12 cellular contexts compared by ENCODE assay signal in the genomic region with DNA sequence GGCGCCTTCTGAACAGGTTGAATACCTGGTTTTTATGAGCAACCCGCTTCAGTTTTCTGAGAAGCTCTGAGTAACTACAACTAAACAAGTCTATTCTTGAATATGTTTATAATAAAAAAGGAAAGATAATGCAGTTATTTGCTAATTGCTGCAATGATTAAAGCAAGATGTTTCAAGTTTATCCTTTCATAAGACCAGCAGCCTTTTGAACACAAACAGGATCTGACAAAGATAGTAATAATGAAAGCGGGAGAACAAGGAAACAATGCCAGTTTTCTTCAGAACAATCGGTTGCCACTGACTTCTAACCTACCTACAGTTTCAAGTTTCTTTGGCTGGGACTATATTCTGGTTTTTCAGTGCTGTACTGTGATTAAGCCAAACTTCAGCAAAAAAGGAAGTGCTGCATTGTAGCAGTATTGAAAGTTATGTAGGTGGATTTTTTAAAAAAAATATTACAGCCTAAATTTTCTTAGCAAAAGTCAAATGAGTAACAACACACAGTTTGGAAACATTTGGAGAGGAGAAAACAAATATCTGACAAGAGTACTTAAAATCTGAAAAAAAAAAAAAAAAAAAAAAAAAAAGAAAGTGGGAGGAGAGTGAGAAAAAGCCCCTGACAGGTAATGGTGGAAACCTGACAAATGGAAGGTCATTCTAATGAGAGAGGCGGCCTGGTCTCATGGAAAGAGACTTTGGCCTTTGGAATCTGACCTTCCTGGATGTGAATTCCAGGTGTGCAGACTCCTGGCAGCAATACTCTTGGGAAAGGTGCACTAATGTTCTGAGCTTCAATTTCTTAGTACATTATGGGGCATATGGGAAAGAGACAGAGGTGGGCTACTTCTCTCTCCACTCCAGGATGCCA. TPM values are rescaled to one million over a fixed set of nuclear protein-coding genes. Genes with fewer than 3 reads are reported as not detected.
DNase-seq lines count a peak whose midpoint lies in the region; ATAC-seq and TF ChIP-seq lines count a peak whose summit lies in the region.
"Had no signal": no experiment of that assay in that cellular context is flagged by ENCODE, and none has a peak within 500 bp of the region (broad histone marks: within the 10 kb centered on the region; RNA-seq: fewer than 3 reads in every experiment).

No MANE protein-coding gene starts in this region.

- no peaks in the 10 kb centered on the region for H3K9me3 ChIP-seq in Karpas-422 (ENCODE audit: low read length)
- no peaks in the 10 kb centered on the region for H3K9me3 ChIP-seq in esophagus squamous epithelium

- H3K36me3 ChIP-seq in Karpas-422 (ENCODE audit: insufficient read depth, low read length), result no peaks in the 10 kb centered on the region
- no peaks in the 10 kb centered on the region for H3K36me3 ChIP-seq in esophagus squamous epithelium

- ATAC-seq in GM18867 (IDR thresholded peaks at IDR 0.05; ENCODE audit: unreplicated experiment) (peak; percentile 52), WTC11 (no peak)
- ATAC-seq in stimulated activated naive B cell treated with anti-CD40 and anti-IgM and Interleukin-4, amounts not matched to agents 10 μg/mL and 1 μg/mL and 100 μg/mL, for 72 hours (replicated peaks), result peak; percentile 61 to 77
- ATAC-seq: naive thymus-derived CD4-positive, alpha-beta T cell had no signal

- TF ChIP-seq CTCF in esophagus squamous epithelium (IDR thresholded peaks at IDR 0.05), result no peak
- no peak for TF ChIP-seq CTCF in WTC11 (IDR thresholded peaks at IDR 0.05)

- intact Hi-C loops in esophagus squamous epithelium (cut with DNase I), result no loop called here

- no peaks in the 10 kb centered on the region for H3K9me2 ChIP-seq in Karpas-422 (replicated peaks; ENCODE audit: insufficient read depth, low read length)

- H3K4me1 Mint-ChIP-seq in stimulated activated naive B cell treated with anti-CD40 and anti-IgM and Interleukin-4, amounts not matched to agents 10 μg/mL and 1 μg/mL and 100 μg/mL, for 72 hours, result peaks cover 0 to 6% of the 10 kb centered on the region in 2 donors
- peaks cover 3% of the 10 kb centered on the region for H3K4me1 Mint-ChIP-seq in WTC11

- H3K4me1 ChIP-seq in Karpas-422 (ENCODE audit: low read length), result no peaks in the 10 kb centered on the region
- H3K4me1 ChIP-seq in esophagus squamous epithelium, result peaks cover 36 to 92% (median 48%) of the 10 kb centered on the region in 3 donors

- H3K4me3 ChIP-seq in Karpas-422 (ENCODE audit: low read length) (no peak overlapping the region), esophagus squamous epithelium (no peak overlapping the region)

- H3K27me3 ChIP-seq in Karpas-422 (ENCODE audit: low read length), result no peaks in the 10 kb centered on the region
- H3K27me3 ChIP-seq in esophagus squamous epithelium, result no peaks in the 10 kb centered on the region

- no peak overlapping the region for H2AFZ ChIP-seq in Karpas-422 (ENCODE audit: low read length)

- WGBS in esophagus squamous epithelium, 2 donors, result 24 to 25% methylated on average over 5 of the region's 5 CpGs

- no peaks in the 10 kb centered on the region for H3K9me3 Mint-ChIP-seq in stimulated activated naive B cell treated with anti-CD40 and anti-IgM and Interleukin-4, amounts not matched to agents 10 μg/mL and 1 μg/mL and 100 μg/mL, for 72 hours
- peaks cover 6% of the 10 kb centered on the region; the same call in 1 of the 2 replicates for H3K9me3 Mint-ChIP-seq in WTC11

- peaks cover 5 to 6% of the 10 kb centered on the region in 2 donors for H3K27me3 Mint-ChIP-seq in stimulated activated naive B cell treated with anti-CD40 and anti-IgM and Interleukin-4, amounts not matched to agents 10 μg/mL and 1 μg/mL and 100 μg/mL, for 72 hours
- H3K27me3 Mint-ChIP-seq in WTC11 (ENCODE audit: low read depth), result no peaks in the 10 kb centered on the region; the same call in 1 of the 2 replicates

- no peaks in the 10 kb centered on the region for H3K36me3 Mint-ChIP-seq in stimulated activated naive B cell treated with anti-CD40 and anti-IgM and Interleukin-4, amounts not matched to agents 10 μg/mL and 1 μg/mL and 100 μg/mL, for 72 hours
- no peaks in the 10 kb centered on the region for H3K36me3 Mint-ChIP-seq in WTC11
- H3K36me3 Mint-ChIP-seq: naive thymus-derived CD4-positive, alpha-beta T cell had no signal

- H3K79me2 ChIP-seq in Karpas-422 (ENCODE audit: low read length), result no peaks in the 10 kb centered on the region

- CTCF ChIA-PET in WTC11 (lab: Charles Lee), result no interaction called here

- H3K4me2 ChIP-seq in Karpas-422 (ENCODE audit: low read depth, low read length, poor library complexity, severe bottlenecking), result no peak overlapping the region

- no peak overlapping the region for H3K27ac ChIP-seq in Karpas-422 (ENCODE audit: low read length)
- peak overlapping the region; percentile 76 to 83 (median 82) for H3K27ac ChIP-seq in esophagus squamous epithelium

- POLR2A ChIA-PET in WTC11 (lab: Charles Lee), result no interaction called here

- H3K9ac ChIP-seq in Karpas-422 (ENCODE audit: low read length), result no peak overlapping the region

- TF ChIP-seq POLR2A in esophagus squamous epithelium (IDR thresholded peaks at IDR 0.05), result no peak

- no peak overlapping the region for H3K4me3 Mint-ChIP-seq in stimulated activated naive B cell treated with anti-CD40 and anti-IgM and Interleukin-4, amounts not matched to agents 10 μg/mL and 1 μg/mL and 100 μg/mL, for 72 hours
- H3K4me3 Mint-ChIP-seq in WTC11, result no peak overlapping the region
- H3K4me3 Mint-ChIP-seq: naive thymus-derived CD4-positive, alpha-beta T cell had no signal

- no peak overlapping the region for H3K27ac Mint-ChIP-seq in stimulated activated naive B cell treated with anti-CD40 and anti-IgM and Interleukin-4, amounts not matched to agents 10 μg/mL and 1 μg/mL and 100 μg/mL, for 72 hours
- H3K27ac Mint-ChIP-seq in WTC11, result no peak overlapping the region

- DNase-seq in Karpas-422 (peak; percentile 29), esophagus squamous epithelium (lab: John Stamatoyannopoulos, UW) (no peak), epidermal melanocyte (ENCODE audit: insufficient read length, low spot score) (no peak), NCI-H1694 (lab: John Stamatoyannopoulos, UW) (no peak), WTC11 (ENCODE audit: low spot score) (no peak)
- DNase-seq in stimulated activated naive B cell treated with anti-CD40 and anti-IgM and Interleukin-4, amounts not matched to agents 10 μg/mL and 1 μg/mL and 100 μg/mL, for 72 hours, result no peak
- DNase-seq: KG1; naive thymus-derived CD4-positive, alpha-beta T cell; NCI-H446 treated with DMSO at 0.1 percent for 48 hours; stimulated activated naive CD4-positive, alpha-beta T cell treated with Interleukin-2 at 50 U/mL for 16 hours had no signal

- H4K20me1 ChIP-seq in Karpas-422 (ENCODE audit: insufficient read depth, low read depth, low read length), result no peaks in the 10 kb centered on the region

TF ChIP-seq in WTC11, 78 proteins besides CTCF, POLR2A, EP300 and RAD21 (continues in another document):
- no peak for TF ChIP-seq TCF7 (CRISPR knock-in tag; IDR thresholded peaks at IDR 0.05; ENCODE audit: low read depth)
- TF ChIP-seq CBFB (CRISPR knock-in tag; IDR thresholded peaks at IDR 0.05; ENCODE audit: low read depth), result no peak
- TF ChIP-seq, protein P1, sequence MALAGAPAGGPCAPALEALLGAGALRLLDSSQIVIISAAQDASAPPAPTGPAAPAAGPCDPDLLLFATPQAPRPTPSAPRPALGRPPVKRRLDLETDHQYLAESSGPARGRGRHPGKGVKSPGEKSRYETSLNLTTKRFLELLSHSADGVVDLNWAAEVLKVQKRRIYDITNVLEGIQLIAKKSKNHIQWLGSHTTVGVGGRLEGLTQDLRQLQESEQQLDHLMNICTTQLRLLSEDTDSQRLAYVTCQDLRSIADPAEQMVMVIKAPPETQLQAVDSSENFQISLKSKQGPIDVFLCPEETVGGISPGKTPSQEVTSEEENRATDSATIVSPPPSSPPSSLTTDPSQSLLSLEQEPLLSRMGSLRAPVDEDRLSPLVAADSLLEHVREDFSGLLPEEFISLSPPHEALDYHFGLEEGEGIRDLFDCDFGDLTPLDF (CRISPR knock-in tag; IDR thresholded peaks at IDR 0.05), result no peak
- TF ChIP-seq ZNF317 (CRISPR knock-in tag; IDR thresholded peaks at IDR 0.05; ENCODE audit: borderline replicate concordance, low read depth), result no peak
- TF ChIP-seq ZNF671 (CRISPR knock-in tag; IDR thresholded peaks at IDR 0.05), result no peak
- no peak for TF ChIP-seq STAT6 (CRISPR knock-in tag; conservative IDR thresholded peaks at IDR 0.05; ENCODE audit: low read depth)
- no peak for TF ChIP-seq ESRRA (CRISPR knock-in tag; IDR thresholded peaks at IDR 0.05; ENCODE audit: borderline replicate concordance)
- no peak for TF ChIP-seq KAT7 (CRISPR knock-in tag; IDR thresholded peaks at IDR 0.05; ENCODE audit: borderline replicate concordance)
- TF ChIP-seq CREM (CRISPR knock-in tag; IDR thresholded peaks at IDR 0.05), result no peak
- no peak for TF ChIP-seq USF1 (CRISPR knock-in tag; IDR thresholded peaks at IDR 0.05)
- TF ChIP-seq JAZF1 (CRISPR knock-in tag; IDR thresholded peaks at IDR 0.05), result no peak
- no peak for TF ChIP-seq ZNF138 (CRISPR knock-in tag; conservative IDR thresholded peaks at IDR 0.05)

RNA-seq across cellular contexts. Expression of gene KCNJ15, which starts 11.4 kb away (rescaled TPM):
- not detected in 2 replicates for total RNA-seq in Karpas-422 (2014; rRNA removed; shearing (Covaris generic); ENCODE audit: low replicate concordance)
- total RNA-seq in esophagus squamous epithelium, result 10 to 100 TPM in 3 of 4 donors, 1 to 10 TPM in 1; 8.1 to 17.8 (median 15.8) TPM
- total RNA-seq in WTC11 (2021), result 0.14 to 0.57 TPM in 2 of 3 replicates, not detected in the other
- total RNA-seq: cerebellum had no signal
